ENCODE assay signal across 21 cellular contexts in the genomic region with DNA sequence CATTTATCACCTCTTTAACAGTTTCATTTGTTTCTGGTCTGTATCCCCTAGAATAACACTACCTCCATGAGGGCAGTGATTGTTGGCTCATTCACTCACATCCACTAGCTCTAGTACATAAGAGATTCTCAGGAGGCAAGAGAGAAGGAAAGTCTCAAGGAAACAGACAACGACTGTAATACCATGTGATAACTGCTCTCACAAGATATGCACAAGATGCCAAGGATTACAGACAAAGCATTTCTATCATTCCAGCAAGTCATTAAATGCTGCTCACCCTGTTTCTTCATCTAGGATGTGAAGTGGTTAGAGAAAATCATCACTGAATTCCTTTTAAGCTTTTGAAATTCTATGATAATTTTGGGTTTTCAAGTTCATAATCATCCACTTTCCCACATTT.
DNase-seq lines count a peak whose midpoint lies in the region; ATAC-seq and TF ChIP-seq lines count a peak whose summit lies in the region.
"Had no signal": no experiment of that assay in that cellular context is flagged by ENCODE, and none has a peak within 500 bp of the region (broad histone marks: within the 10 kb centered on the region; RNA-seq: fewer than 3 reads in every experiment).

No MANE protein-coding gene starts in this region.

- no peak for TF ChIP-seq CTCF in fibroblast of mammary gland (conservative IDR thresholded peaks at IDR 0.05; ENCODE audit: control insufficient read depth, insufficient read depth, low read depth, low read length)

- no peak overlapping the region for H3K27ac Mint-ChIP-seq in activated T-cell treated with anti-CD3 and anti-CD28 coated beads, Interleukin-2, amount 50 U/mL, for 72 hours
- H3K27ac Mint-ChIP-seq: activated naive CD4-positive, alpha-beta T cell treated with anti-CD3 and anti-CD28 coated beads, Interleukin-2, amount 50 U/mL, for 24 hours; neural progenitor cell had no signal

- H3K4me3 ChIP-seq in fibroblast of mammary gland (ENCODE audit: control insufficient read depth, low read depth, low read length), result no peak overlapping the region
- H3K4me3 ChIP-seq: breast epithelium, neural progenitor cell, SJSA1 had no signal

- H3K4me3 Mint-ChIP-seq in activated T-cell treated with anti-CD3 and anti-CD28 coated beads, Interleukin-2, amount 50 U/mL, for 72 hours, result no peak overlapping the region
- H3K4me3 Mint-ChIP-seq: activated naive CD4-positive, alpha-beta T cell treated with anti-CD3 and anti-CD28 coated beads, Interleukin-2, amount 50 U/mL, for 24 hours; neural progenitor cell had no signal

- no peaks in the 10 kb centered on the region for H3K27me3 Mint-ChIP-seq in activated T-cell treated with anti-CD3 and anti-CD28 coated beads, Interleukin-2, amount 50 U/mL, for 72 hours (ENCODE audit: low read depth)
- H3K27me3 Mint-ChIP-seq: activated naive CD4-positive, alpha-beta T cell treated with anti-CD3 and anti-CD28 coated beads, Interleukin-2, amount 50 U/mL, for 24 hours had no signal

- H3K36me3 Mint-ChIP-seq in activated T-cell treated with anti-CD3 and anti-CD28 coated beads, Interleukin-2, amount 50 U/mL, for 72 hours (ENCODE audit: insufficient read depth in 2 of 2), result peaks cover 2 to 3% of the 10 kb centered on the region in 2 donors

- in situ Hi-C loops in SK-MEL-5 (cut with HindIII; ENCODE audit: low pct_unique_long_range_greater_than_20kb, low sequenced_read_pairs), result no loop called here

- H3K4me1 Mint-ChIP-seq in activated T-cell treated with anti-CD3 and anti-CD28 coated beads, Interleukin-2, amount 50 U/mL, for 72 hours (ENCODE audit: low read depth), result no peaks in the 10 kb centered on the region
- H3K4me1 Mint-ChIP-seq: activated naive CD4-positive, alpha-beta T cell treated with anti-CD3 and anti-CD28 coated beads, Interleukin-2, amount 50 U/mL, for 24 hours; neural progenitor cell had no signal

- H3K9me3 Mint-ChIP-seq in activated T-cell treated with anti-CD3 and anti-CD28 coated beads, Interleukin-2, amount 50 U/mL, for 72 hours, result no peaks in the 10 kb centered on the region
- H3K9me3 Mint-ChIP-seq: activated naive CD4-positive, alpha-beta T cell treated with anti-CD3 and anti-CD28 coated beads, Interleukin-2, amount 50 U/mL, for 24 hours; neural progenitor cell had no signal

- ATAC-seq in activated T-cell treated with anti-CD3 and anti-CD28 coated beads, Interleukin-2, amount 50 U/mL, for 72 hours (replicated peaks in 1 of 2), result no peak
- no peak for ATAC-seq in HG02610 (IDR thresholded peaks at IDR 0.05; ENCODE audit: unreplicated experiment)
- ATAC-seq in GM19455 (IDR thresholded peaks at IDR 0.05; ENCODE audit: unreplicated experiment), result no peak
- ATAC-seq: right cardiac atrium had no signal

- peak; percentile 78 for DNase-seq in COLO829 (ENCODE audit: low spot score)
- peak; percentile 96 for DNase-seq in SK-MEL-5 (ENCODE audit: low read depth, low spot score)
- peak; percentile 27 for DNase-seq in fibroblast of mammary gland (ENCODE audit: low read depth)
- DNase-seq in renal cortical epithelial cell (ENCODE audit: low read depth), result peak; percentile 22
- DNase-seq in NOMO-1 treated with dmso at 0.1 percent for 144 hours (lab: John Stamatoyannopoulos, UW; ENCODE audit: unreplicated experiment), result no peak
- DNase-seq in activated T-cell treated with anti-CD3 and anti-CD28 coated beads, Interleukin-2, amount 50 U/mL, for 72 hours, result no peak
- DNase-seq: activated CD4-positive, alpha-beta T cell treated with anti-CD3 and anti-CD28 coated beads, Interleukin-2, amount 50 U/mL, for 4 hours; BE2C; effector CD4-positive, alpha-beta T cell; MV-4-11; NCI-H2029 treated with DMSO at 0.1 percent for 48 hours; NCI-H524; right cardiac atrium; stimulated activated CD4-positive, alpha-beta T cell treated with anti-CD3 and anti-CD28 coated beads, Interleukin-2, amount 100 ng/mL, for 24 hours; substantia nigra had no signal

Comparison
In these comparisons a context has a peak if more than half of its experiments do, and no peak if none do; other contexts are left out.
1. DNase-seq: peak in COLO829 (single experiment), SK-MEL-5 (single experiment), fibroblast of mammary gland (single experiment) and renal cortical epithelial cell (single experiment); none in NOMO-1 treated with dmso at 0.1 percent for 144 hours (single experiment) and activated T-cell treated with anti-CD3 and anti-CD28 coated beads, Interleukin-2, amount 50 U/mL, for 72 hours (0 of 2).